Comparison of ENCODE assay signal across 8 cellular contexts in the genomic region with DNA sequence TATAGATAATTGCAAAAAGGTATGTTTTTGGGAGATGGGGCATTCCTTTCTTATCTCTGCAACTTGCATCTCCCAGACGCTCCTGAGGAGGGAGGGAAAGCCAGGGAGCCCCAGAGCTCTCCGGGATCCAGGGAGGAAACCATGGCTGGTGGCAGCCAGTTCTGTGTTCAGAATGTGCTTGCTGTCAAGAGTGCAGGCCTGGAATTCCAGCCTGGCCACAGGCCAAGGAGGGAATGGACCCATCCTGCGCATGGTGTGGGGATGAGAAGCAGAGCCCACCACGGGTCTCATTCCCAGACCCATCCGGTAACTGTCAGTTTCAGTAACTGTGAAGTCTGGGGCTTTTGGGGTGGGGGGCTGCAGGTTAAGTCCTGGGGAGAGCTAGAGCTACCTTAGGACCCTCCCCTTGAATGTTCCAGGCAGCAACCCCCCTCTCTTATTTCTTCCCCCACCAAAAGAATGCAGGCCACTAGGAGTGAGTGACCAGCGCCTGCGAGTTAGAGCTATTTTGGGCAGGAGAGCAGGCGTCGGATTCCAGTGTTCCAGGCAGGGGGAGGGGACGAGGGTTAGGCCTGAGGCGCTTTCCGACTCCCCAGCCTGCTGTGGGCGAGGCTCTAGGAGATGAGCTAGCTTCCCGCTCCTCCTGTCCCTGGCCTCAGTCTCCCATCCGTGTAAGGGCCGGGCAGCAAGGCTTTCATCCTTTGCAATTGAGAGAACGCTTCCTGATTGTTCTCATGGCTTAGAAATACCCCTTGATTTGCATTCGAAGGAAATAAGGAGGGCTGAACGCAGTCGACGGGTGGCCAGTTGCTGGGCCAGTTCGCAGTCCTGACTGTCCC. TPM values are rescaled to one million over a fixed set of nuclear protein-coding genes. Genes with fewer than 3 reads are reported as not detected.
DNase-seq lines count a peak whose midpoint lies in the region; TF ChIP-seq lines count a peak whose summit lies in the region.

No MANE protein-coding gene starts in this region.

- peak overlapping the region; percentile 99 for H2AFZ ChIP-seq in Karpas-422 (ENCODE audit: low read length)

- H3K4me3 ChIP-seq in Karpas-422 (ENCODE audit: low read length) (peak overlapping the region; percentile 97), adipocyte (ENCODE audit: low read length) (peak overlapping the region; percentile 88), cardiac muscle cell (peak overlapping the region; percentile 41)

- no peak for TF ChIP-seq CTCF in cardiac muscle cell (IDR thresholded peaks at IDR 0.05; ENCODE audit: low read depth, low read length)
- no peak for TF ChIP-seq CTCF in osteocyte (IDR thresholded peaks at IDR 0.05)
- TF ChIP-seq CTCF in GM20000 (IDR thresholded peaks at IDR 0.05; ENCODE audit: extremely low read depth, missing control alignments): no peak

- H3K27ac Mint-ChIP-seq in osteocyte (ENCODE audit: unreplicated experiment): peak overlapping the region; percentile 99

- DNase-seq in NOMO-1 treated with DMSO at 0.1 percent for 48 hours (lab: John Stamatoyannopoulos, UW; ENCODE audit: unreplicated experiment) (peak; percentile 70), NOMO-1 treated with dmso at 0.1 percent for 144 hours (lab: John Stamatoyannopoulos, UW; ENCODE audit: unreplicated experiment) (no peak), Karpas-422 (no peak), adipocyte (ENCODE audit: low read depth) (peak; percentile 94), cardiac muscle cell (ENCODE audit: low read depth in 1 of 2, low spot score in 1 of 2) (peak; percentile 83 to 96), osteocyte (ENCODE audit: extremely low spot score, unreplicated experiment) (peak; percentile 92), erythroblast (lab: John Stamatoyannopoulos, UW) (no peak), GM20000 (ENCODE audit: low spot score) (no peak)

- H3K27ac ChIP-seq in Karpas-422 (ENCODE audit: low read length): peak overlapping the region; percentile 80
- peak overlapping the region; percentile 100 for H3K27ac ChIP-seq in cardiac muscle cell

- no peaks in the 10 kb centered on the region for H3K27me3 Mint-ChIP-seq in osteocyte (ENCODE audit: unreplicated experiment)

- no peaks in the 10 kb centered on the region for H3K9me3 Mint-ChIP-seq in osteocyte (ENCODE audit: unreplicated experiment)

- H3K9me3 ChIP-seq in Karpas-422 (ENCODE audit: low read length): no peaks in the 10 kb centered on the region
- H3K9me3 ChIP-seq in adipocyte (ENCODE audit: control insufficient read depth, low read length): no peaks in the 10 kb centered on the region
- H3K9me3 ChIP-seq in cardiac muscle cell (ENCODE audit: low read depth): no peaks in the 10 kb centered on the region

- H4K20me1 ChIP-seq in Karpas-422 (ENCODE audit: insufficient read depth, low read depth, low read length): no peaks in the 10 kb centered on the region

- peaks cover 32% of the 10 kb centered on the region for H3K79me2 ChIP-seq in Karpas-422 (ENCODE audit: low read length)

- H3K4me1 Mint-ChIP-seq in osteocyte (ENCODE audit: unreplicated experiment): peaks cover 32% of the 10 kb centered on the region

- H3K36me3 ChIP-seq in Karpas-422 (ENCODE audit: insufficient read depth, low read length): 0 out of 2 replicates have a peak, but pooled peaks cover 3% of the 10 kb centered on the region
- no peaks in the 10 kb centered on the region for H3K36me3 ChIP-seq in adipocyte (ENCODE audit: control insufficient read depth, insufficient read depth, low read length, severe bottlenecking)
- H3K36me3 ChIP-seq in cardiac muscle cell: no peaks in the 10 kb centered on the region

- H3K4me1 ChIP-seq in Karpas-422 (ENCODE audit: low read length) (peaks cover 23% of the 10 kb centered on the region), adipocyte (ENCODE audit: control insufficient read depth, insufficient read depth, low read length) (peaks cover 34% of the 10 kb centered on the region), cardiac muscle cell (ENCODE audit: low read depth) (peaks cover 28% of the 10 kb centered on the region)

- H3K9ac ChIP-seq in Karpas-422 (ENCODE audit: low read length): peak overlapping the region; percentile 89
- H3K9ac ChIP-seq in adipocyte (ENCODE audit: low read length): peak overlapping the region; percentile 91

- no peak for TF ChIP-seq POLR2A in erythroblast (IDR thresholded peaks at IDR 0.05; ENCODE audit: low read length)

- no peaks in the 10 kb centered on the region for H3K27me3 ChIP-seq in Karpas-422 (ENCODE audit: low read length)
- no peaks in the 10 kb centered on the region for H3K27me3 ChIP-seq in adipocyte (replicated peaks; ENCODE audit: control insufficient read depth, insufficient read depth, low read length)
- no peaks in the 10 kb centered on the region for H3K27me3 ChIP-seq in cardiac muscle cell

- H3K9me2 ChIP-seq in Karpas-422 (replicated peaks; ENCODE audit: insufficient read depth, low read length): no peaks in the 10 kb centered on the region

- no peaks in the 10 kb centered on the region for H3K36me3 Mint-ChIP-seq in osteocyte (ENCODE audit: unreplicated experiment)

- H3K4me2 ChIP-seq in Karpas-422 (ENCODE audit: low read depth, low read length, poor library complexity, severe bottlenecking): peak overlapping the region; percentile 97

- H3K4me3 Mint-ChIP-seq in osteocyte (ENCODE audit: unreplicated experiment): peak overlapping the region; percentile 84

RNA-seq across cellular contexts. Expression of a gene that starts 0.8 kb away (rescaled TPM):
- total RNA-seq in Karpas-422 (2014; rRNA removed; shearing (Covaris generic); ENCODE audit: low replicate concordance): 11.3 and 19.1 TPM in 2 replicates
- total RNA-seq in cardiac muscle cell: 185 and 194 TPM in 2 replicates
- polyA plus RNA-seq in cardiac muscle cell: 104 and 107 TPM in 2 replicates
- 136 and 143 TPM in 2 replicates for total RNA-seq in osteocyte

RNA-seq across cellular contexts. Expression of a gene that starts 40.1 kb away (rescaled TPM):
- 17.8 and 23.9 TPM in 2 replicates for total RNA-seq in Karpas-422 (2014; rRNA removed; shearing (Covaris generic); ENCODE audit: low replicate concordance)
- total RNA-seq in cardiac muscle cell: 6.2 and 21.1 TPM in 2 replicates
- 30.4 and 37.7 TPM in 2 replicates for polyA plus RNA-seq in cardiac muscle cell
- 31.4 and 34.4 TPM in 2 replicates for total RNA-seq in osteocyte

RNA-seq across cellular contexts. Expression of a gene that starts 47.0 kb away (rescaled TPM):
- 2.4 and 5.9 TPM in 2 replicates for total RNA-seq in Karpas-422 (2014; rRNA removed; shearing (Covaris generic); ENCODE audit: low replicate concordance)
- 37.3 and 67.2 TPM in 2 replicates for total RNA-seq in cardiac muscle cell
- 105 and 138 TPM in 2 replicates for polyA plus RNA-seq in cardiac muscle cell
- 8.0 and 9.4 TPM in 2 replicates for total RNA-seq in osteocyte

RNA-seq across cellular contexts. Expression of a gene that starts 57.0 kb away (rescaled TPM):
- 17.2 and 26.9 TPM in 2 replicates for total RNA-seq in Karpas-422 (2014; rRNA removed; shearing (Covaris generic); ENCODE audit: low replicate concordance)
- total RNA-seq in cardiac muscle cell (12.1 and 26.7 TPM in 2 replicates), osteocyte (34.7 and 36.4 TPM in 2 replicates)
- 16.8 and 30.6 TPM in 2 replicates for polyA plus RNA-seq in cardiac muscle cell

RNA-seq across cellular contexts. Expression of a gene that starts 57.5 kb away (rescaled TPM):
- total RNA-seq in Karpas-422 (2014; rRNA removed; shearing (Covaris generic); ENCODE audit: low replicate concordance): 227 and 281 TPM in 2 replicates
- 461 and 522 TPM in 2 replicates for total RNA-seq in cardiac muscle cell
- 356 and 359 TPM in 2 replicates for polyA plus RNA-seq in cardiac muscle cell
- 574 and 607 TPM in 2 replicates for total RNA-seq in osteocyte

Comparison
In these comparisons a context has a peak if more than half of its experiments do, and no peak if none do; other contexts are left out.
1. DNase-seq: peak in NOMO-1 treated with DMSO at 0.1 percent for 48 hours (single experiment), adipocyte (single experiment), cardiac muscle cell (2 of 2) and osteocyte (single experiment); none in NOMO-1 treated with dmso at 0.1 percent for 144 hours (single experiment), Karpas-422 (single experiment), erythroblast (0 of 2) and GM20000 (single experiment).
2. H3K4me3 ChIP-seq: peak in every context shown above with its lines; median percentile 97 in Karpas-422; 88 in adipocyte; 41 in cardiac muscle cell.